Comparison of ENCODE assay signal across 1 cellular context in the genomic region with DNA sequence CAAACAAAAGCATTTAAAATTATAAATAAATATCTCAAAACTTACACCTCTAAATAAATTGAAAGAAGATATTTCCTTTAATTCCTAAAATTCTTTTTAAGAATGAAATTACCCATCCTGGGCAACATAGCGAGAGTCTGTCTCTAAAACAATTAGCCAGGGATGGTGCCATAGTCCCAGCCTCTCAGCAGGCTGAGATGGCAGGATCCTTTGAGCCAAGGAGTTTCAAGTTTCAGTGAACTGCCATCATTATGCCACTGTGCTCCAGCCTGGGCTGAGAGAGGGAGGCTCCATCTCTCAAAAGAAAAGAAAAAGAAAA.
TF ChIP-seq lines count a peak whose summit lies in the region.

No MANE protein-coding gene starts in this region.

TF ChIP-seq in IMR-90, 13 proteins besides CTCF, POLR2A, EP300 and RAD21:
- TF ChIP-seq SMC3 (IDR thresholded peaks at IDR 0.05; ENCODE audit: low read depth, low read length): no peak
- TF ChIP-seq BHLHE40 (IDR thresholded peaks at IDR 0.05; ENCODE audit: low read depth, low read length): no peak
- TF ChIP-seq RCOR1 (IDR thresholded peaks at IDR 0.05; ENCODE audit: insufficient replicate concordance, low read length): no peak
- no peak for TF ChIP-seq FOS (IDR thresholded peaks at IDR 0.05; ENCODE audit: low read depth, low read length)
- TF ChIP-seq, protein P1, sequence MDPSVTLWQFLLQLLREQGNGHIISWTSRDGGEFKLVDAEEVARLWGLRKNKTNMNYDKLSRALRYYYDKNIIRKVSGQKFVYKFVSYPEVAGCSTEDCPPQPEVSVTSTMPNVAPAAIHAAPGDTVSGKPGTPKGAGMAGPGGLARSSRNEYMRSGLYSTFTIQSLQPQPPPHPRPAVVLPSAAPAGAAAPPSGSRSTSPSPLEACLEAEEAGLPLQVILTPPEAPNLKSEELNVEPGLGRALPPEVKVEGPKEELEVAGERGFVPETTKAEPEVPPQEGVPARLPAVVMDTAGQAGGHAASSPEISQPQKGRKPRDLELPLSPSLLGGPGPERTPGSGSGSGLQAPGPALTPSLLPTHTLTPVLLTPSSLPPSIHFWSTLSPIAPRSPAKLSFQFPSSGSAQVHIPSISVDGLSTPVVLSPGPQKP (IDR thresholded peaks at IDR 0.05; ENCODE audit: borderline replicate concordance, low read depth, low read length): no peak
- TF ChIP-seq, protein P2, sequence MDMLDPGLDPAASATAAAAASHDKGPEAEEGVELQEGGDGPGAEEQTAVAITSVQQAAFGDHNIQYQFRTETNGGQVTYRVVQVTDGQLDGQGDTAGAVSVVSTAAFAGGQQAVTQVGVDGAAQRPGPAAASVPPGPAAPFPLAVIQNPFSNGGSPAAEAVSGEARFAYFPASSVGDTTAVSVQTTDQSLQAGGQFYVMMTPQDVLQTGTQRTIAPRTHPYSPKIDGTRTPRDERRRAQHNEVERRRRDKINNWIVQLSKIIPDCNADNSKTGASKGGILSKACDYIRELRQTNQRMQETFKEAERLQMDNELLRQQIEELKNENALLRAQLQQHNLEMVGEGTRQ (IDR thresholded peaks at IDR 0.05; ENCODE audit: low read depth, low read length): no peak
- TF ChIP-seq RFX5 (IDR thresholded peaks at IDR 0.05; ENCODE audit: low read depth, low read length): no peak
- TF ChIP-seq MXI1 (IDR thresholded peaks at IDR 0.05; ENCODE audit: borderline replicate concordance, low read depth, low read length): no peak
- no peak for TF ChIP-seq MAFK (IDR thresholded peaks at IDR 0.05; ENCODE audit: low read depth, low read length)
- no peak for TF ChIP-seq CHD1 (IDR thresholded peaks at IDR 0.05; ENCODE audit: low read depth, low read length)
- TF ChIP-seq NFE2L2 (IDR thresholded peaks at IDR 0.05; ENCODE audit: low read depth, low read length): no peak
- TF ChIP-seq CEBPB (IDR thresholded peaks at IDR 0.05; ENCODE audit: low read depth, low read length): no peak
- no peak for TF ChIP-seq MAZ (IDR thresholded peaks at IDR 0.05; ENCODE audit: borderline replicate concordance, low read depth, low read length)
TF ChIP-seq in IMR-90: peak in this region for 0.
